ENCODE assay signal across 12 cellular contexts in the genomic region with DNA sequence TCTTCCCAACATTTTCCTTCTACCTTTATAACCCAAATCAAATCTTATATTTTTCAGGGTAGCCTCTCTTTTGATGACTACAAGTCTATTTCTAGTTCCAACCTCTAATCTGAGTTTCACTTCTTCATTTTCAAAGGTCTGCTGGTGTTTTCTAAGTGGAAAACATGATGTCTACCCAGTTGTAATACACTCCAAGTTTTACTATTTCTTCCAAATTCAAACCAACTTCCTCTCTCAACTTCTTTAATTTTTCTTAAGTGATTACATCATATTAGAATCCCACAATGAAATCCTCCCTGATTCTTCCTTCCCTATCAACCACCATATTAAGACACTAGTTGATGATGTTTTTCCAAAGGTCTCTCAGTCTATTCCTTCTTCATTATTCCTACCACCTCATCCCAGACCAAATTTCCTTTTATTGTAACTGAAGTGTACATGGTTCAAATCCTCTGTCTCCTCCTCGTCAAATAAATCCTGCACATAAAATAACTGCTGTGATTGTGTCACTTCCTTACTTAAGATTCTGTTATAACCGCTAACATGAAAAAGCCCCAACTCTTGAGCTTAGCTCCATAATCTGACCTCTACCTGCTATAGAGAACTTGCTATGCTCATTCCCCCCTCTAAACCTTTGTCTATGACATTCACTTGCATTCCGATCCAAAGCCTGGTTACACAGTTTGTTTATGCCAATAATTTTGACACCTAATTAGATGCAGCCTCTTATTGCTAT. TPM values are rescaled to one million over a fixed set of nuclear protein-coding genes. Genes with fewer than 3 reads are reported as not detected.
DNase-seq lines count a peak whose midpoint lies in the region; ATAC-seq lines count a peak whose summit lies in the region.
"Had no signal": no experiment of that assay in that cellular context is flagged by ENCODE, and none has a peak within 500 bp of the region (broad histone marks: within the 10 kb centered on the region; RNA-seq: fewer than 3 reads in every experiment).

No MANE protein-coding gene starts in this region.

- no peaks in the 10 kb centered on the region for H4K20me1 ChIP-seq in Karpas-422 (ENCODE audit: insufficient read depth, low read depth, low read length)

- peaks cover 13% of the 10 kb centered on the region for H3K4me1 ChIP-seq in Karpas-422 (ENCODE audit: low read length)
- H3K4me1 ChIP-seq: gastroesophageal sphincter had no signal

- no peaks in the 10 kb centered on the region for H3K9me3 Mint-ChIP-seq in memory B cell

- no peaks in the 10 kb centered on the region for H3K9me2 ChIP-seq in Karpas-422 (replicated peaks; ENCODE audit: insufficient read depth, low read length)

- H3K27ac ChIP-seq in Karpas-422 (ENCODE audit: low read length), result no peak overlapping the region
- H3K27ac ChIP-seq: gastroesophageal sphincter had no signal

- peak; percentile 61 for DNase-seq in Karpas-422
- DNase-seq in memory B cell (ENCODE audit: low spot score in 2 of 2), result no peak
- DNase-seq in activated CD4-positive, alpha-beta T cell treated with anti-CD3 and anti-CD28 coated beads, Interleukin-2, amount 50 U/mL, for 48 hours, result no peak
- no peak for DNase-seq in DMS 273 treated with DMSO at 0.1 percent for 48 hours (lab: John Stamatoyannopoulos, UW)
- DNase-seq in cerebellum (ENCODE audit: low spot score), result no peak
- DNase-seq: NCI-H446; stimulated activated naive CD8-positive, alpha-beta T cell treated with anti-CD3 and anti-CD28 coated beads, Interleukin-15, Interleukin-2, amounts not matched to agents 100 U/mL and 50 U/mL, for 24 hours had no signal

- peak; percentile 97 for ATAC-seq in GM18519 (IDR thresholded peaks at IDR 0.05; ENCODE audit: low FRiP score, unreplicated experiment)
- ATAC-seq in HG02610 (IDR thresholded peaks at IDR 0.05; ENCODE audit: unreplicated experiment), result peak; percentile 62
- peak; percentile 62 for ATAC-seq in memory B cell (ENCODE audit: low read depth)
- no peak for ATAC-seq in HG03457 (IDR thresholded peaks at IDR 0.05; ENCODE audit: unreplicated experiment)
- ATAC-seq: gastroesophageal sphincter; stimulated activated naive CD8-positive, alpha-beta T cell treated with anti-CD3 and anti-CD28 coated beads, Interleukin-15, Interleukin-2, amounts not matched to agents 100 U/mL and 50 U/mL, for 24 hours had no signal

- H3K4me2 ChIP-seq in Karpas-422 (ENCODE audit: low read depth, low read length, poor library complexity, severe bottlenecking), result no peak overlapping the region

- no peaks in the 10 kb centered on the region for H3K79me2 ChIP-seq in Karpas-422 (ENCODE audit: low read length)

- no peak overlapping the region for H3K4me3 ChIP-seq in Karpas-422 (ENCODE audit: low read length)
- H3K4me3 ChIP-seq: gastroesophageal sphincter, skin epidermis had no signal

- H3K27me3 ChIP-seq in Karpas-422 (ENCODE audit: low read length), result no peaks in the 10 kb centered on the region
- H3K27me3 ChIP-seq: gastroesophageal sphincter had no signal

- H3K9ac ChIP-seq in Karpas-422 (ENCODE audit: low read length), result no peak overlapping the region

- no peaks in the 10 kb centered on the region for H3K36me3 ChIP-seq in Karpas-422 (ENCODE audit: insufficient read depth, low read length)
- H3K36me3 ChIP-seq: gastroesophageal sphincter had no signal

- H3K9me3 ChIP-seq in Karpas-422 (ENCODE audit: low read length), result no peaks in the 10 kb centered on the region

- no peak overlapping the region for H3K27ac Mint-ChIP-seq in memory B cell

- H3K36me3 Mint-ChIP-seq in memory B cell, result no peaks in the 10 kb centered on the region

- H3K27me3 Mint-ChIP-seq in memory B cell, result no peaks in the 10 kb centered on the region

- H3K4me1 Mint-ChIP-seq in memory B cell, result peaks cover 6% of the 10 kb centered on the region

- H2AFZ ChIP-seq in Karpas-422 (ENCODE audit: low read length), result no peak overlapping the region

- H3K4me3 Mint-ChIP-seq in memory B cell, result no peak overlapping the region

RNA-seq across cellular contexts. Expression of a gene that starts 12.7 kb away (rescaled TPM):
- total RNA-seq in Karpas-422 (2014; rRNA removed; shearing (Covaris generic); ENCODE audit: low replicate concordance), result not detected in 2 replicates
- not detected for total RNA-seq in cerebellum
- total RNA-seq: gastroesophageal sphincter had no signal

RNA-seq across cellular contexts. Expression of a gene that starts 14.1 kb away (rescaled TPM):
- not detected in 2 replicates for total RNA-seq in Karpas-422 (2014; rRNA removed; shearing (Covaris generic); ENCODE audit: low replicate concordance)
- total RNA-seq in cerebellum, result not detected

RNA-seq across cellular contexts. Expression of a gene that starts 34.8 kb away (rescaled TPM):
- not detected in 2 replicates for total RNA-seq in Karpas-422 (2014; rRNA removed; shearing (Covaris generic); ENCODE audit: low replicate concordance)
- 0.27 TPM for total RNA-seq in cerebellum

RNA-seq across cellular contexts. Expression of a gene that starts 44.7 kb away (rescaled TPM):
- total RNA-seq in Karpas-422 (2014; rRNA removed; shearing (Covaris generic); ENCODE audit: low replicate concordance), result not detected in 2 replicates
- 0.54 TPM for total RNA-seq in cerebellum
- total RNA-seq: gastroesophageal sphincter had no signal
